In genomic region chr16:56610609-56611111, GRCh38 we compare ENCODE assay signal across 1 cellular context.
TF ChIP-seq lines count a peak whose summit lies in the region.

No MANE protein-coding gene starts in this region.

TF ChIP-seq in HEK293, 187 proteins besides CTCF, POLR2A, EP300 and RAD21 (continued from another document):
- TF ChIP-seq ZNF580 (tag by site-specific recombination; IDR thresholded peaks at IDR 0.05): 0 out of 2 replicates have a peak, but pooled peaks have one; percentile 65
- no peak for TF ChIP-seq ZFP69B (tag by site-specific recombination; IDR thresholded peaks at IDR 0.05)
